1 cellular context compared by ENCODE assay signal in the genomic region with DNA sequence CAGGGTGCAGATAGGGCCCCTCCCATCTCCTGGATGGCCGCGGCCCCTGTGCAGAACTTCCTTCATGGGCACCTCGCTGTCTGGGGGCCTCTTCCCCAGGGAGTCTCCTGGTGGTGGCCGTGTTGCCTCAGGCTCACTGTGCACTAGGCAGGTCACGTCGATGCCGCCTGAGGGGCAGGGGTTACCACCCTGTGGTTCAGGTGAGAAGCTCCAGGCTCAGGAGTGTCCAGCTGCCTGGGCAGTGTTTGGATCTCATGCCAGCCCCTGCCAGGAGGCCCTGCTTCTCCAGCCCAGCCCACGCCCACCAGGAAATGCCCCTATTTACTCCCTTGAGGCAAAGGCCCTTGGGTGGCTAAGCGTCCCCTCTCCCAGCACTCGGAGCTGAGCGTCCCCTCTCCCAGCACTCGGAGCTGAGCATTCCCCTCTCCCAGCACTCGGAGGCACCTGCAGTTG.
TF ChIP-seq lines count a peak whose summit lies in the region.

No MANE protein-coding gene starts in this region.

TF ChIP-seq in endothelial cell of umbilical vein, 7 proteins besides CTCF, POLR2A, EP300 and RAD21:
- TF ChIP-seq GATA2 (IDR thresholded peaks at IDR 0.05; ENCODE audit: insufficient read depth, insufficient read length, low read depth, low read length) (no peak), MYC (IDR thresholded peaks at IDR 0.05; ENCODE audit: low read depth, low read length) (no peak), FOS (IDR thresholded peaks at IDR 0.05; ENCODE audit: borderline replicate concordance, insufficient read depth, low read length) (no peak), EZH2 (IDR thresholded peaks at IDR 0.05; ENCODE audit: borderline replicate concordance, low read depth, low read length, severe bottlenecking) (no peak), POLR2AphosphoS5 (IDR thresholded peaks at IDR 0.05; ENCODE audit: insufficient read depth, low read depth, low read length) (no peak), JUN (IDR thresholded peaks at IDR 0.05; ENCODE audit: borderline replicate concordance, insufficient read depth, insufficient read length, low read depth) (no peak)
- TF ChIP-seq, protein P1, sequence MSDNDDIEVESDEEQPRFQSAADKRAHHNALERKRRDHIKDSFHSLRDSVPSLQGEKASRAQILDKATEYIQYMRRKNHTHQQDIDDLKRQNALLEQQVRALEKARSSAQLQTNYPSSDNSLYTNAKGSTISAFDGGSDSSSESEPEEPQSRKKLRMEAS (IDR thresholded peaks at IDR 0.05; ENCODE audit: insufficient read depth, insufficient read length), result no peak
